ENCODE assay signal across 14 cellular contexts in genomic region chr3:123105201-123106189, GRCh38. TPM values are rescaled to one million over a fixed set of nuclear protein-coding genes. Genes with fewer than 3 reads are reported as not detected.
DNase-seq lines count a peak whose midpoint lies in the region; ATAC-seq and TF ChIP-seq lines count a peak whose summit lies in the region.
"Had no signal": no experiment of that assay in that cellular context is flagged by ENCODE, and none has a peak within 500 bp of the region (broad histone marks: within the 10 kb centered on the region; RNA-seq: fewer than 3 reads in every experiment).

No MANE protein-coding gene starts in this region.

- H3K4me3 Mint-ChIP-seq in neural progenitor cell, result no peak overlapping the region
- H3K4me3 Mint-ChIP-seq in activated CD8-positive, alpha-beta T cell treated with anti-CD3 and anti-CD28 coated beads, Interleukin-2, amount 10 ng/mL, durations not matched to agents 7 days and 5 days, result no peak overlapping the region
- H3K4me3 Mint-ChIP-seq: activated naive CD4-positive, alpha-beta T cell treated with anti-CD3 and anti-CD28 coated beads, Interleukin-2, amount 10 ng/mL, durations not matched to agents 7 days and 5 days; dendritic cell treated with granulocyte-macrophage colony-stimulating factor and Interleukin-4, amounts not matched to agents 40 ng/mL and 50 ng/mL, for 4 days had no signal

- TF ChIP-seq CTCF in GM13977 (IDR thresholded peaks at IDR 0.05; ENCODE audit: extremely low read depth, insufficient read depth, missing control alignments) (no peak), OCI-LY3 (IDR thresholded peaks at IDR 0.05; ENCODE audit: low read depth, low read length) (no peak), neural progenitor cell (IDR thresholded peaks at IDR 0.05) (no peak)

- H3K4me3 ChIP-seq in OCI-LY3 (ENCODE audit: low read length) (no peak overlapping the region), neural progenitor cell (no peak overlapping the region)

- in situ Hi-C loops in GM13977 (cut with MboI; ENCODE audit: low pct_unique_long_range_greater_than_20kb, low sequenced_read_pairs, unreplicated experiment), result no loop called here

- no peak overlapping the region for H3K9ac ChIP-seq in OCI-LY3 (ENCODE audit: low read length)
- H3K9ac ChIP-seq in neural progenitor cell, result no peak overlapping the region
- H3K9ac ChIP-seq: KMS-11 had no signal

- H3K36me3 ChIP-seq in OCI-LY3 (replicated peaks; ENCODE audit: low read depth, low read length) (peaks cover 34% of the 10 kb centered on the region), neural progenitor cell (no peaks in the 10 kb centered on the region)

- DNase-seq in GM13977 (ENCODE audit: low spot score), result peak; percentile 64
- DNase-seq in neural progenitor cell (ENCODE audit: low spot score), result peak; percentile 60
- DNase-seq in AG08396 (ENCODE audit: low spot score), result no peak
- DNase-seq in activated CD8-positive, alpha-beta T cell treated with anti-CD3 and anti-CD28 coated beads, Interleukin-2, amount 10 ng/mL, durations not matched to agents 7 days and 5 days, result no peak
- DNase-seq: activated CD4-positive, alpha-beta T cell treated with anti-CD3 and anti-CD28 coated beads for 4 hours; activated naive CD4-positive, alpha-beta T cell treated with anti-CD3 and anti-CD28 coated beads, Interleukin-2, amount 10 ng/mL, durations not matched to agents 7 days and 5 days; DND-41; NCI-H510A treated with DMSO at 0.1 percent for 48 hours had no signal

- H3K4me2 ChIP-seq in OCI-LY3 (ENCODE audit: low read length) (peak overlapping the region; percentile 42), neural progenitor cell (peak overlapping the region; percentile 15)
- H3K4me2 ChIP-seq: KMS-11 had no signal

- H3K27ac Mint-ChIP-seq in neural progenitor cell, result peak overlapping the region; percentile 70
- no peak overlapping the region for H3K27ac Mint-ChIP-seq in activated CD8-positive, alpha-beta T cell treated with anti-CD3 and anti-CD28 coated beads, Interleukin-2, amount 10 ng/mL, durations not matched to agents 7 days and 5 days
- H3K27ac Mint-ChIP-seq: activated naive CD4-positive, alpha-beta T cell treated with anti-CD3 and anti-CD28 coated beads, Interleukin-2, amount 10 ng/mL, durations not matched to agents 7 days and 5 days; dendritic cell treated with granulocyte-macrophage colony-stimulating factor and Interleukin-4, amounts not matched to agents 40 ng/mL and 50 ng/mL, for 4 days had no signal

- H3K27me3 Mint-ChIP-seq in neural progenitor cell (ENCODE audit: insufficient read depth, low read depth), result peaks cover 15% of the 10 kb centered on the region
- H3K27me3 Mint-ChIP-seq in activated CD8-positive, alpha-beta T cell treated with anti-CD3 and anti-CD28 coated beads, Interleukin-2, amount 10 ng/mL, durations not matched to agents 7 days and 5 days (ENCODE audit: low read depth), result no peaks in the 10 kb centered on the region
- H3K27me3 Mint-ChIP-seq: activated naive CD4-positive, alpha-beta T cell treated with anti-CD3 and anti-CD28 coated beads, Interleukin-2, amount 10 ng/mL, durations not matched to agents 7 days and 5 days; dendritic cell treated with granulocyte-macrophage colony-stimulating factor and Interleukin-4, amounts not matched to agents 40 ng/mL and 50 ng/mL, for 4 days had no signal

- H3K79me2 ChIP-seq in OCI-LY3 (ENCODE audit: low read length) (no peaks in the 10 kb centered on the region), neural progenitor cell (ENCODE audit: low read depth) (no peaks in the 10 kb centered on the region)

- H3K36me3 Mint-ChIP-seq in neural progenitor cell, result peaks cover 42% of the 10 kb centered on the region
- H3K36me3 Mint-ChIP-seq in activated CD8-positive, alpha-beta T cell treated with anti-CD3 and anti-CD28 coated beads, Interleukin-2, amount 10 ng/mL, durations not matched to agents 7 days and 5 days (ENCODE audit: low read depth), result peaks cover 15% of the 10 kb centered on the region

- H4K20me1 ChIP-seq in OCI-LY3 (ENCODE audit: insufficient read depth, low read length) (peaks cover 13% of the 10 kb centered on the region), neural progenitor cell (ENCODE audit: low read depth) (no peaks in the 10 kb centered on the region)

- H3K27me3 ChIP-seq in OCI-LY3 (ENCODE audit: low read depth, low read length), result no peaks in the 10 kb centered on the region
- H3K27me3 ChIP-seq in neural progenitor cell, result no peaks in the 10 kb centered on the region

- H2AFZ ChIP-seq in OCI-LY3 (ENCODE audit: low read depth, low read length) (no peak overlapping the region), neural progenitor cell (replicated peaks) (no peak overlapping the region)

- no peaks in the 10 kb centered on the region for H3K9me3 ChIP-seq in OCI-LY3 (ENCODE audit: insufficient read depth, low read length)
- no peaks in the 10 kb centered on the region for H3K9me3 ChIP-seq in neural progenitor cell (ENCODE audit: low read depth)

- H3K9me3 Mint-ChIP-seq in neural progenitor cell, result no peaks in the 10 kb centered on the region
- H3K9me3 Mint-ChIP-seq in activated CD8-positive, alpha-beta T cell treated with anti-CD3 and anti-CD28 coated beads, Interleukin-2, amount 10 ng/mL, durations not matched to agents 7 days and 5 days (ENCODE audit: insufficient read depth), result no peaks in the 10 kb centered on the region
- H3K9me3 Mint-ChIP-seq: activated naive CD4-positive, alpha-beta T cell treated with anti-CD3 and anti-CD28 coated beads, Interleukin-2, amount 10 ng/mL, durations not matched to agents 7 days and 5 days; dendritic cell treated with granulocyte-macrophage colony-stimulating factor and Interleukin-4, amounts not matched to agents 40 ng/mL and 50 ng/mL, for 4 days had no signal

- peaks cover 31% of the 10 kb centered on the region for H3K4me1 Mint-ChIP-seq in neural progenitor cell
- no peaks in the 10 kb centered on the region for H3K4me1 Mint-ChIP-seq in activated CD8-positive, alpha-beta T cell treated with anti-CD3 and anti-CD28 coated beads, Interleukin-2, amount 10 ng/mL, durations not matched to agents 7 days and 5 days (ENCODE audit: low read depth)
- H3K4me1 Mint-ChIP-seq: activated naive CD4-positive, alpha-beta T cell treated with anti-CD3 and anti-CD28 coated beads, Interleukin-2, amount 10 ng/mL, durations not matched to agents 7 days and 5 days had no signal

- H3K27ac ChIP-seq in OCI-LY3 (ENCODE audit: low read length) (no peak overlapping the region), neural progenitor cell (no peak overlapping the region)
- H3K27ac ChIP-seq: KMS-11 had no signal

- ATAC-seq in HG02610 (IDR thresholded peaks at IDR 0.05; ENCODE audit: unreplicated experiment) (peak; percentile 69), GM19328 (IDR thresholded peaks at IDR 0.05; ENCODE audit: unreplicated experiment) (no peak), GM21390 (IDR thresholded peaks at IDR 0.05; ENCODE audit: unreplicated experiment) (no peak)
- no peak for ATAC-seq in activated CD8-positive, alpha-beta T cell treated with anti-CD3 and anti-CD28 coated beads, Interleukin-2, amount 10 ng/mL, durations not matched to agents 7 days and 5 days

- CTCF ChIA-PET in activated CD8-positive, alpha-beta T cell treated with anti-CD3 and anti-CD28 coated beads, Interleukin-2, amount 10 ng/mL, durations not matched to agents 7 days and 5 days (lab: Charles Lee), result no interaction called here

- peaks cover 8% of the 10 kb centered on the region for H3F3A ChIP-seq in neural progenitor cell (ENCODE audit: low read depth)

- H3K4me1 ChIP-seq in OCI-LY3 (ENCODE audit: low read length) (peaks cover 19% of the 10 kb centered on the region), neural progenitor cell (peaks cover 18% of the 10 kb centered on the region)

- POLR2A ChIA-PET in activated CD8-positive, alpha-beta T cell treated with anti-CD3 and anti-CD28 coated beads, Interleukin-2, amount 10 ng/mL, durations not matched to agents 7 days and 5 days (lab: Charles Lee), result interaction anchor here (0.6 kb wide), 2 partner anchors 530 to 636 kb away, joined by 3 to 4 read pairs; no protein-coding TSS in a partner anchor

RNA-seq across cellular contexts. Expression of gene PDIA5, which starts 38.7 kb away (rescaled TPM):
- 5.4 and 15.8 TPM in 2 replicates for total RNA-seq in neural progenitor cell (ENCODE audit: low replicate concordance)
- 10 to 100 TPM in 1 of 2 experiments, 1 to 10 TPM in 1; 8.8 to 11.4 TPM for total RNA-seq in activated CD8-positive, alpha-beta T cell treated with anti-CD3 and anti-CD28 coated beads, Interleukin-2, amount 10 ng/mL, durations not matched to agents 7 days and 5 days

Comparison
In these comparisons a context has a peak if more than half of its experiments do, and no peak if none do; other contexts are left out.
1. DNase-seq: peak in GM13977 (single experiment) and neural progenitor cell (single experiment); none in AG08396 (single experiment) and activated CD8-positive, alpha-beta T cell treated with anti-CD3 and anti-CD28 coated beads, Interleukin-2, amount 10 ng/mL, durations not matched to agents 7 days and 5 days (single experiment).